In genomic region chr1:24089743-24090555, GRCh38 we compare ENCODE assay signal across 37 cellular contexts. TPM values are rescaled to one million over a fixed set of nuclear protein-coding genes. Genes with fewer than 3 reads are reported as not detected.
DNase-seq lines count a peak whose midpoint lies in the region; ATAC-seq, FAIRE-seq and TF ChIP-seq lines count a peak whose summit lies in the region.
"Had no signal": no experiment of that assay in that cellular context is flagged by ENCODE, and none has a peak within 500 bp of the region (broad histone marks: within the 10 kb centered on the region; RNA-seq: fewer than 3 reads in every experiment).

No MANE protein-coding gene starts in this region.

- H3K4me3 Mint-ChIP-seq in stimulated activated naive B cell treated with anti-CD40 and anti-IgM and Interleukin-4, amounts not matched to agents 10 μg/mL and 1 μg/mL and 100 μg/mL, for 72 hours = no peak overlapping the region
- H3K4me3 Mint-ChIP-seq: brain, GM23338, HFFc6, mesothelial cell of epicardium, type B pancreatic cell had no signal

- no peaks in the 10 kb centered on the region for H3K27me3 ChIP-seq in gastrocnemius medialis
- H3K27me3 ChIP-seq: dorsolateral prefrontal cortex, neutrophil, sigmoid colon had no signal

- no peaks in the 10 kb centered on the region for H3K4me1 Mint-ChIP-seq in stimulated activated naive B cell treated with anti-CD40 and anti-IgM and Interleukin-4, amounts not matched to agents 10 μg/mL and 1 μg/mL and 100 μg/mL, for 72 hours
- H3K4me1 Mint-ChIP-seq: brain had no signal

- no peaks in the 10 kb centered on the region for H3K4me1 ChIP-seq in HEK293 (ENCODE audit: control insufficient read depth, insufficient read depth, low read length)
- no peaks in the 10 kb centered on the region for H3K4me1 ChIP-seq in kidney (ENCODE audit: control insufficient read depth in 1 of 2, insufficient read depth in 1 of 2, low read depth in 1 of 2, low read length in 2 of 2)
- peaks cover 1 to 11% of the 10 kb centered on the region in 2 donors for H3K4me1 ChIP-seq in gastrocnemius medialis
- H3K4me1 ChIP-seq: sigmoid colon had no signal

- H3K36me3 ChIP-seq in HEK293 (ENCODE audit: control insufficient read depth in 2 of 2, insufficient read depth in 1 of 2, low read length in 2 of 2) (no peaks in the 10 kb centered on the region), kidney (ENCODE audit: control insufficient read depth in 1 of 2, insufficient read depth in 2 of 2, low read length in 2 of 2) (peaks cover 0 to 7% of the 10 kb centered on the region in 2 donors), gastrocnemius medialis (peaks cover 0 to 58% of the 10 kb centered on the region in 2 donors)
- H3K36me3 ChIP-seq: neutrophil, sigmoid colon had no signal

- no peak overlapping the region for H3K4me3 ChIP-seq in HEK293 (ENCODE audit: low read depth, low read length)
- no peak overlapping the region for H3K4me3 ChIP-seq in kidney (ENCODE audit: low read length in 2 of 2)
- no peak overlapping the region for H3K4me3 ChIP-seq in gastrocnemius medialis
- H3K4me3 ChIP-seq: dorsolateral prefrontal cortex, GM23338, sigmoid colon had no signal

- no peaks in the 10 kb centered on the region for H3K9me3 Mint-ChIP-seq in stimulated activated naive B cell treated with anti-CD40 and anti-IgM and Interleukin-4, amounts not matched to agents 10 μg/mL and 1 μg/mL and 100 μg/mL, for 72 hours
- H3K9me3 Mint-ChIP-seq: activated T-helper 2 cell treated with anti-CD3 and anti-CD28 coated beads, Interferon-gamma antibody, Interleukin-2, Interleukin-4, amounts not matched to agents 10 μg/mL and 5 μg/mL and 100 μg/mL, durations not matched to agents 14 hours and 24 hours and 36 hours; GM23338; HFFc6; mesothelial cell of epicardium; type B pancreatic cell had no signal

- no peaks in the 10 kb centered on the region for H3K9me3 ChIP-seq in HEK293 (ENCODE audit: control insufficient read depth, insufficient read depth, low read depth, low read length)
- no peaks in the 10 kb centered on the region for H3K9me3 ChIP-seq in kidney (ENCODE audit: control insufficient read depth in 1 of 2, low read length in 2 of 2)
- no peaks in the 10 kb centered on the region for H3K9me3 ChIP-seq in gastrocnemius medialis
- H3K9me3 ChIP-seq: neutrophil, sigmoid colon had no signal

- H3K9ac ChIP-seq in kidney (ENCODE audit: low read length in 2 of 2) = no peak overlapping the region

- FAIRE-seq in kidney (lab: Jason Lieb, UNC) = no peak
- FAIRE-seq: endometrium, frontal cortex, GM12892 had no signal

- TF ChIP-seq POLR2A in gastrocnemius medialis (IDR thresholded peaks at IDR 0.05) = peak in 1 of 2 donors; percentile 20

- H3K27ac Mint-ChIP-seq in stimulated activated naive B cell treated with anti-CD40 and anti-IgM and Interleukin-4, amounts not matched to agents 10 μg/mL and 1 μg/mL and 100 μg/mL, for 72 hours = no peak overlapping the region
- H3K27ac Mint-ChIP-seq: activated T-helper 2 cell treated with anti-CD3 and anti-CD28 coated beads, Interferon-gamma antibody, Interleukin-2, Interleukin-4, amounts not matched to agents 10 μg/mL and 5 μg/mL and 100 μg/mL, durations not matched to agents 14 hours and 24 hours and 36 hours; brain; GM23338; HFFc6; mesothelial cell of epicardium; type B pancreatic cell had no signal

- POLR2A ChIA-PET in HEK293 (lab: Yijun Ruan, JAX) = no interaction called here

- in situ Hi-C loops in gastrocnemius medialis (cut with MboI; ENCODE audit: low sequenced_read_pairs in 4 of 4) = no loop called here

- ATAC-seq in esophagus mucosa = peak; percentile 76
- peak; percentile 72 to 81 for ATAC-seq in gastrocnemius medialis
- no peak for ATAC-seq in stimulated activated naive B cell treated with anti-CD40 and anti-IgM and Interleukin-4, amounts not matched to agents 10 μg/mL and 1 μg/mL and 100 μg/mL, for 72 hours (replicated peaks)
- ATAC-seq in GM21447 (IDR thresholded peaks at IDR 0.05; ENCODE audit: unreplicated experiment) = no peak
- ATAC-seq in HG02840 (IDR thresholded peaks at IDR 0.05; ENCODE audit: low FRiP score, unreplicated experiment) = no peak
- ATAC-seq: GM23338 had no signal

- intact Hi-C loops in kidney (cut with DNase I) = no loop called here
- intact Hi-C loops in gastrocnemius medialis (cut with DNase I; ENCODE audit: low total_unique reads) = no loop called here

- CTCF ChIA-PET in HEK293 (lab: Yijun Ruan, JAX) = interaction anchor here (0.6 to 1.4 kb wide), 3 partner anchors 18 to 221 kb away, joined by 3 to 4 read pairs (median 3); no protein-coding TSS in a partner anchor

- TF ChIP-seq CTCF in HEK293 (tag by site-specific recombination; IDR thresholded peaks at IDR 0.05) = no peak
- no peak for TF ChIP-seq CTCF in kidney (IDR thresholded peaks at IDR 0.05; ENCODE audit: borderline replicate concordance, extremely low read depth, insufficient read depth)
- TF ChIP-seq CTCF in gastrocnemius medialis (IDR thresholded peaks at IDR 0.05 in 4 of 5, conservative IDR thresholded peaks at IDR 0.05 in 1 of 5) = no peak

- H3K36me3 Mint-ChIP-seq in stimulated activated naive B cell treated with anti-CD40 and anti-IgM and Interleukin-4, amounts not matched to agents 10 μg/mL and 1 μg/mL and 100 μg/mL, for 72 hours = no peaks in the 10 kb centered on the region
- H3K36me3 Mint-ChIP-seq: brain, mesothelial cell of epicardium, type B pancreatic cell had no signal

- DNase-seq in kidney = peak; percentile 55
- DNase-seq in gastrocnemius medialis = peak; percentile 81 to 92
- no peak for DNase-seq in stimulated activated naive B cell treated with anti-CD40 and anti-IgM and Interleukin-4, amounts not matched to agents 10 μg/mL and 1 μg/mL and 100 μg/mL, for 72 hours
- no peak for DNase-seq in cerebellum (ENCODE audit: low spot score)
- DNase-seq: activated CD4-positive, alpha-beta T cell treated with anti-CD3 and anti-CD28 coated beads for 4 hours; activated naive CD4-positive, alpha-beta T cell treated with anti-CD3 and anti-CD28 coated beads, Interleukin-2, amount 50 U/mL, for 16 hours; activated T-cell treated with anti-CD3 and anti-CD28 coated beads for 4 hours; dorsolateral prefrontal cortex; HFFc6; hippocampal formation; KBM-7; NCI-H1105; NCI-H187; NCI-H446; sigmoid colon; stimulated activated CD4-positive, alpha-beta T cell treated with anti-CD3 and anti-CD28 coated beads, Interleukin-4, amount 100 ng/mL, for 24 hours; T1000 had no signal

- H3K27ac ChIP-seq in HEK293 (ENCODE audit: extremely low read depth, low read depth, low read length) = no peak overlapping the region
- no peak overlapping the region for H3K27ac ChIP-seq in kidney (ENCODE audit: low read depth in 2 of 2, low read length in 2 of 2)
- H3K27ac ChIP-seq in gastrocnemius medialis = peak overlapping the region; percentile 93 to 97 (median 96)
- H3K27ac ChIP-seq: dorsolateral prefrontal cortex, HL-60, neutrophil, sigmoid colon, VCaP had no signal

- peaks cover 6 to 20% of the 10 kb centered on the region in 2 donors for H3K27me3 Mint-ChIP-seq in stimulated activated naive B cell treated with anti-CD40 and anti-IgM and Interleukin-4, amounts not matched to agents 10 μg/mL and 1 μg/mL and 100 μg/mL, for 72 hours

TF ChIP-seq in HEK293, 187 proteins besides CTCF, POLR2A, EP300 and RAD21:
- no peak for TF ChIP-seq ZNF114 (tag by site-specific recombination; IDR thresholded peaks at IDR 0.05)
- no peak for TF ChIP-seq ZNF747 (tag by site-specific recombination; IDR thresholded peaks at IDR 0.05)
- TF ChIP-seq ZFHX2 (tag by site-specific recombination; conservative IDR thresholded peaks at IDR 0.05) = peak; percentile 45
- TF ChIP-seq EGR2 (tag by site-specific recombination; IDR thresholded peaks at IDR 0.05; ENCODE audit: low read depth) = peak; percentile 21; the same call in 1 of the 2 replicates

RNA-seq across cellular contexts. Expression of gene MYOM3, which starts 22.0 kb away (rescaled TPM):
- total RNA-seq in esophagus mucosa = 0.88 TPM
- 13.5 TPM for total RNA-seq in kidney
- 20.5 TPM for polyA plus RNA-seq in kidney (ENCODE audit: insufficient read depth, low read depth, low replicate concordance)
- 100 to 1,000 TPM; 114 to 266 (median 184) TPM for total RNA-seq in gastrocnemius medialis
- 0.09 TPM for total RNA-seq in cerebellum
- total RNA-seq: activated T-helper 2 cell treated with anti-CD3 and anti-CD28 coated beads, Interferon-gamma antibody, Interleukin-2, Interleukin-4, amounts not matched to agents 10 μg/mL and 5 μg/mL and 100 μg/mL, durations not matched to agents 14 hours and 24 hours and 36 hours; frontal cortex; GM23338; SK-MEL-5 had no signal
- polyA plus RNA-seq: AG04450, BJ, GM23338 had no signal

RNA-seq across cellular contexts. Expression of gene IL22RA1, which starts 53.0 kb away (rescaled TPM):
- total RNA-seq in esophagus mucosa (10.7 TPM), kidney (1.4 TPM), gastrocnemius medialis (under 1 TPM in 1 of 4 donors, not detected in 3; 0.36 TPM), cerebellum (not detected)
- 1.4 TPM for polyA plus RNA-seq in kidney (ENCODE audit: insufficient read depth, low read depth, low replicate concordance)
- total RNA-seq: activated T-helper 2 cell treated with anti-CD3 and anti-CD28 coated beads, Interferon-gamma antibody, Interleukin-2, Interleukin-4, amounts not matched to agents 10 μg/mL and 5 μg/mL and 100 μg/mL, durations not matched to agents 14 hours and 24 hours and 36 hours; chondrocyte; frontal cortex; G401; HFFc6 had no signal
- polyA plus RNA-seq: AG04450, BJ had no signal

Comparison
In these comparisons a context has a peak if more than half of its experiments do, and no peak if none do; other contexts are left out.
1. H3K27ac ChIP-seq: peak in gastrocnemius medialis (4 of 4); none in HEK293 (single experiment) and kidney (0 of 2).
2. ATAC-seq: peak in esophagus mucosa (single experiment) and gastrocnemius medialis (2 of 2); none in stimulated activated naive B cell treated with anti-CD40 and anti-IgM and Interleukin-4, amounts not matched to agents 10 μg/mL and 1 μg/mL and 100 μg/mL, for 72 hours (0 of 2), GM21447 (single experiment) and HG02840 (single experiment).
3. DNase-seq: peak in kidney (single experiment) and gastrocnemius medialis (2 of 2); none in stimulated activated naive B cell treated with anti-CD40 and anti-IgM and Interleukin-4, amounts not matched to agents 10 μg/mL and 1 μg/mL and 100 μg/mL, for 72 hours (single experiment) and cerebellum (single experiment).